In the genomic region with DNA sequence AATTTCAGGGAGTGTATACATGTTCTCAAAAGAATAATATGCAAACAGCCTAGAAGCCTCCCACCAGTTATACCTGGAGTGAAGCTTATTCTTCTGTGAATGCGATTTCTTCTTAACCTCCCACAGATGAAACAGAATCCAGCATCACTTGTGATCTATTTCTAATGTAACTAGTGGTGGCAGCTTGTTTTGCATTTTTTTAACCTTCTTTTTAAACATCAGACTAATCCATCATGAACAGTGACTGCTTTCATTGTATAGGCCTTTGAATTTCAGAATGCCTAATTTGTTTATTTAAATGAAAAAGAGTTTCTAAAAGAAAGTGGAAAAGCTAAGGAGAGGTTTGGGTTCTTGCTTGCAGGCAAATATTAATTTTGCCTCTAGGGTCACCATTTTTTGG, we compare ENCODE assay signal across 26 cellular contexts.
"Had no signal": no experiment of that assay in that cellular context is flagged by ENCODE, and none has a peak within 500 bp of the region (broad histone marks: within the 10 kb centered on the region; RNA-seq: fewer than 3 reads in every experiment).

No MANE protein-coding gene starts in this region.

- H3K4me1 Mint-ChIP-seq: stimulated activated effector memory CD8-positive, alpha-beta T cell treated with anti-CD3 and anti-CD28 coated beads, Interleukin-12 subunit alpha, Interleukin-12 subunit beta, amount 100 ng/mL, for 72 hours; stimulated activated memory B cell treated with anti-CD40 and anti-IgM and Interleukin-4, amounts not matched to agents 10 μg/mL and 1 μg/mL and 100 μg/mL, for 72 hours; stimulated activated naive CD8-positive, alpha-beta T cell treated with anti-CD3 and anti-CD28 coated beads, Interleukin-15, amount 100 ng/mL, for 72 hours had no signal

- H3K27me3 ChIP-seq: stomach, suprapubic skin, testis, thyroid gland, tibial artery, tibial nerve, transverse colon, upper lobe of left lung, upper lobe of right lung, uterus, vagina had no signal

- H3K4me3 ChIP-seq: stomach, suprapubic skin, testis, thoracic aorta, thyroid gland, tibial artery, tibial nerve, transverse colon, upper lobe of left lung, upper lobe of right lung, uterus, vagina had no signal

- H3K36me3 ChIP-seq: stomach, suprapubic skin, thoracic aorta, thyroid gland, tibial artery, tibial nerve, transverse colon, upper lobe of left lung, upper lobe of right lung, uterus, vagina had no signal

- DNase-seq: stimulated activated CD4-positive, alpha-beta T cell treated with anti-CD3 and anti-CD28 coated beads, Interleukin-2, amount 100 ng/mL, for 48 hours; stimulated activated CD4-positive, alpha-beta T cell treated with anti-CD3 and anti-CD28 coated beads, Interleukin-4, amount 100 ng/mL, for 1 hour; stimulated activated CD4-positive, alpha-beta T cell treated with anti-CD3 and anti-CD28 coated beads, Interleukin-4, amount 100 ng/mL, for 24 hours; stimulated activated CD4-positive, alpha-beta T cell treated with anti-CD3 and anti-CD28 coated beads, Interleukin-4, amount 100 ng/mL, for 4 hours; stimulated activated CD8-positive, alpha-beta memory T cell treated with anti-CD3 and anti-CD28 coated beads, Interleukin-4, amount 100 ng/mL, for 48 hours; stimulated activated naive CD4-positive, alpha-beta T cell; stimulated activated naive CD4-positive, alpha-beta T cell treated with Interleukin-2 at 50 U/mL for 16 hours; stimulated activated naive CD8-positive, alpha-beta T cell treated with anti-CD3 and anti-CD28 coated beads, Interleukin-15, amount 100 ng/mL, for 72 hours; stimulated activated naive CD8-positive, alpha-beta T cell treated with anti-CD3 and anti-CD28 coated beads, Interleukin-15, Interleukin-2, amounts not matched to agents 100 U/mL and 50 U/mL, for 24 hours; stomach; substantia nigra; testis; thyroid gland; tibial artery; transverse colon; upper lobe of left lung; upper lobe of right lung; uterus had no signal

- H3K36me3 Mint-ChIP-seq: stimulated activated effector memory CD8-positive, alpha-beta T cell treated with anti-CD3 and anti-CD28 coated beads, Interleukin-12 subunit alpha, Interleukin-12 subunit beta, amount 100 ng/mL, for 72 hours; stimulated activated memory B cell treated with anti-CD40 and anti-IgM and Interleukin-4, amounts not matched to agents 10 μg/mL and 1 μg/mL and 100 μg/mL, for 72 hours; type B pancreatic cell had no signal

- H3K27ac Mint-ChIP-seq: stimulated activated effector memory CD8-positive, alpha-beta T cell treated with anti-CD3 and anti-CD28 coated beads, Interleukin-12 subunit alpha, Interleukin-12 subunit beta, amount 100 ng/mL, for 72 hours; stimulated activated memory B cell treated with anti-CD40 and anti-IgM and Interleukin-4, amounts not matched to agents 10 μg/mL and 1 μg/mL and 100 μg/mL, for 72 hours; stimulated activated naive CD8-positive, alpha-beta T cell treated with anti-CD3 and anti-CD28 coated beads, Interleukin-15, amount 100 ng/mL, for 72 hours; stimulated activated naive CD8-positive, alpha-beta T cell treated with anti-CD3 and anti-CD28 coated beads, Interleukin-15, Interleukin-2, amounts not matched to agents 100 ng/mL and 50 ng/mL, for 24 hours; type B pancreatic cell had no signal

- H3K4me3 Mint-ChIP-seq: stimulated activated effector memory CD8-positive, alpha-beta T cell treated with anti-CD3 and anti-CD28 coated beads, Interleukin-12 subunit alpha, Interleukin-12 subunit beta, amount 100 ng/mL, for 72 hours; stimulated activated memory B cell treated with anti-CD40 and anti-IgM and Interleukin-4, amounts not matched to agents 10 μg/mL and 1 μg/mL and 100 μg/mL, for 72 hours; stimulated activated naive CD8-positive, alpha-beta T cell treated with anti-CD3 and anti-CD28 coated beads, Interleukin-15, amount 100 ng/mL, for 72 hours; stimulated activated naive CD8-positive, alpha-beta T cell treated with anti-CD3 and anti-CD28 coated beads, Interleukin-15, Interleukin-2, amounts not matched to agents 100 ng/mL and 50 ng/mL, for 24 hours; type B pancreatic cell had no signal

- H3K27me3 Mint-ChIP-seq: stimulated activated memory B cell treated with anti-CD40 and anti-IgM and Interleukin-4, amounts not matched to agents 10 μg/mL and 1 μg/mL and 100 μg/mL, for 72 hours; stimulated activated naive CD8-positive, alpha-beta T cell treated with anti-CD3 and anti-CD28 coated beads, Interleukin-15, amount 100 ng/mL, for 72 hours had no signal

- H3K4me1 ChIP-seq: stomach, suprapubic skin, testis, thyroid gland, tibial artery, tibial nerve, transverse colon, upper lobe of left lung, upper lobe of right lung, uterus, vagina had no signal

- H3K9me3 Mint-ChIP-seq: stimulated activated effector memory CD8-positive, alpha-beta T cell treated with anti-CD3 and anti-CD28 coated beads, Interleukin-12 subunit alpha, Interleukin-12 subunit beta, amount 100 ng/mL, for 72 hours; stimulated activated memory B cell treated with anti-CD40 and anti-IgM and Interleukin-4, amounts not matched to agents 10 μg/mL and 1 μg/mL and 100 μg/mL, for 72 hours had no signal

- H3K9me3 ChIP-seq: stomach, suprapubic skin, testis, thoracic aorta, thyroid gland, tibial artery, tibial nerve, transverse colon, upper lobe of left lung, upper lobe of right lung, uterus, vagina had no signal

- H3K27ac ChIP-seq: stomach, suprapubic skin, testis, thoracic aorta, thyroid gland, tibial artery, tibial nerve, transverse colon, upper lobe of left lung, upper lobe of right lung, uterus, vagina had no signal

- ATAC-seq: stimulated activated effector memory CD8-positive, alpha-beta T cell treated with anti-CD3 and anti-CD28 coated beads, Interleukin-12 subunit alpha, Interleukin-12 subunit beta, amount 100 ng/mL, for 72 hours; stimulated activated memory B cell treated with anti-CD40 and anti-IgM and Interleukin-4, amounts not matched to agents 10 μg/mL and 1 μg/mL and 100 μg/mL, for 72 hours; stimulated activated naive CD8-positive, alpha-beta T cell treated with anti-CD3 and anti-CD28 coated beads, Interleukin-15, amount 100 ng/mL, for 72 hours; stimulated activated naive CD8-positive, alpha-beta T cell treated with anti-CD3 and anti-CD28 coated beads, Interleukin-15, Interleukin-2, amounts not matched to agents 100 U/mL and 50 U/mL, for 24 hours; upper lobe of right lung had no signal
